ENCODE assay signal across 17 cellular contexts in the genomic region with DNA sequence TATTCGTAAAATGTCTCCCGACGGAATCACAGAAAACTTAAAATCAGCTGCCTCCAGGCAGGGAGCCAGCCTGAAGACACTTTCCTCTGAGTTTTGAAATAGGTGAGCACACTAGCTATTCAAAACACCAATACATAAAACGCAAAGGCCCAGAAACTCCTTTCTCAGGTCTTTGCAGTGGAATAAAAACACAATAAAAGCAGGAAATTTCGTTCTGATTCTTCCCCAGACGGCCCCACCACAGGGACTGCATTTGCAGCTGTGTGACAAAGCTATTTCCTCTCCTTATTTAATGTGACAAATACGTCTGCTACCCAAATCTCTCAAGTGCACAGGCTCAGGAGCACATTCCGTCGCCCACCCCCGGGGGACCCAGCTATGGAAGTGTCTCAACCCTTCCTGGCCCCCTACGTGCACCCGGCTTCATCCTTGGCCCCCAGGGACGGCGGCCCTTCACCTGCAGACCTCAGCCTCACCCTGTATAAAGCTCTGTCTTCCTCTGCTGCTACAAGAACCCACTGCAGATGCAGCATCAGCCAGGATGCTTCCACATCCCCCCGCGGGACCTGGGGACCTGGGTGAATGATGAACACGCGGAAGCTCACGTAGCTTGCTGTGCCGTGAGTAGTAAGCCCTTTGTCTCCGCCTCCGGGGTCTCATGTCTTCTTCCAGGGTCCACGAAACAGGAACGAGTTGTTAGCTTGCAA. TPM values are rescaled to one million over a fixed set of nuclear protein-coding genes. Genes with fewer than 3 reads are reported as not detected.
A peak's percentile ranks its signal among the peaks of the same experiment; 100 is the strongest.
DNase-seq lines count a peak whose midpoint lies in the region; ATAC-seq and TF ChIP-seq lines count a peak whose summit lies in the region.
"Had no signal": no experiment of that assay in that cellular context is flagged by ENCODE, and none has a peak within 500 bp of the region (broad histone marks: within the 10 kb centered on the region; RNA-seq: fewer than 3 reads in every experiment).

No MANE protein-coding gene starts in this region.

- intact Hi-C loops in activated T-helper 2 cell treated with anti-CD3 and anti-CD28 coated beads, Interferon-gamma antibody, Interleukin-2, Interleukin-4, amounts not matched to agents 10 μg/mL and 5 μg/mL and 100 μg/mL, durations not matched to agents 14 hours and 24 hours and 36 hours (cut with micrococcal nuclease) = no loop called here
- intact Hi-C loops in right lobe of liver (cut with DNase I) = no loop called here

- H3K36me3 ChIP-seq in right lobe of liver = no peaks in the 10 kb centered on the region
- H3K36me3 ChIP-seq: pancreas had no signal

- H3K27me3 Mint-ChIP-seq in activated CD4-positive, alpha-beta T cell treated with anti-CD3 and anti-CD28 coated beads, Interleukin-2, amount 10 ng/mL, durations not matched to agents 7 days and 5 days = no peaks in the 10 kb centered on the region
- H3K27me3 Mint-ChIP-seq in activated T-helper 2 cell treated with anti-CD3 and anti-CD28 coated beads, Interferon-gamma antibody, Interleukin-2, Interleukin-4, amounts not matched to agents 10 μg/mL and 5 μg/mL and 100 μg/mL, durations not matched to agents 14 hours and 24 hours and 36 hours (ENCODE audit: low read depth) = no peaks in the 10 kb centered on the region
- peaks cover 54% of the 10 kb centered on the region for H3K27me3 Mint-ChIP-seq in nephron progenitor cell (ENCODE audit: low read depth, poor library complexity)

- 45% methylated on average over 20 of the region's 24 CpGs for WGBS in right lobe of liver (ENCODE audit: insufficient coverage, low coverage, low lambda C conversion rate, missing lambda C conversion rate)

- POLR2A ChIA-PET in activated CD4-positive, alpha-beta T cell treated with anti-CD3 and anti-CD28 coated beads, Interleukin-2, amount 10 ng/mL, durations not matched to agents 7 days and 5 days (lab: Charles Lee) = interaction anchor here (0.8 kb wide), 1 partner anchor 22 kb away, joined by 4 read pairs; no protein-coding TSS in a partner anchor

- TF ChIP-seq CTCF in GM13977 (IDR thresholded peaks at IDR 0.05; ENCODE audit: extremely low read depth, insufficient read depth, missing control alignments) = no peak
- no peak for TF ChIP-seq CTCF in nephron progenitor cell (IDR thresholded peaks at IDR 0.05)
- TF ChIP-seq CTCF in right lobe of liver (IDR thresholded peaks at IDR 0.05) = no peak

- peaks cover 52% of the 10 kb centered on the region for H3K36me3 Mint-ChIP-seq in activated CD4-positive, alpha-beta T cell treated with anti-CD3 and anti-CD28 coated beads, Interleukin-2, amount 10 ng/mL, durations not matched to agents 7 days and 5 days (ENCODE audit: low read depth)
- peaks cover 51% of the 10 kb centered on the region for H3K36me3 Mint-ChIP-seq in activated T-helper 2 cell treated with anti-CD3 and anti-CD28 coated beads, Interferon-gamma antibody, Interleukin-2, Interleukin-4, amounts not matched to agents 10 μg/mL and 5 μg/mL and 100 μg/mL, durations not matched to agents 14 hours and 24 hours and 36 hours (ENCODE audit: low read depth)
- H3K36me3 Mint-ChIP-seq in nephron progenitor cell (ENCODE audit: low read depth) = peaks cover 5% of the 10 kb centered on the region

- H3K4me3 Mint-ChIP-seq in activated CD4-positive, alpha-beta T cell treated with anti-CD3 and anti-CD28 coated beads, Interleukin-2, amount 10 ng/mL, durations not matched to agents 7 days and 5 days = peak overlapping the region; percentile 61
- H3K4me3 Mint-ChIP-seq in activated T-helper 2 cell treated with anti-CD3 and anti-CD28 coated beads, Interferon-gamma antibody, Interleukin-2, Interleukin-4, amounts not matched to agents 10 μg/mL and 5 μg/mL and 100 μg/mL, durations not matched to agents 14 hours and 24 hours and 36 hours (ENCODE audit: low read depth) = peak overlapping the region; percentile 47
- no peak overlapping the region for H3K4me3 Mint-ChIP-seq in nephron progenitor cell
- H3K4me3 Mint-ChIP-seq: memory B cell had no signal

- H3K9me3 ChIP-seq in right lobe of liver = no peaks in the 10 kb centered on the region
- H3K9me3 ChIP-seq: Caco-2, pancreas had no signal

- no peak for TF ChIP-seq POLR2A in right lobe of liver (IDR thresholded peaks at IDR 0.05)

- H3K27ac Mint-ChIP-seq in activated CD4-positive, alpha-beta T cell treated with anti-CD3 and anti-CD28 coated beads, Interleukin-2, amount 10 ng/mL, durations not matched to agents 7 days and 5 days = peak overlapping the region; percentile 84
- peak overlapping the region; percentile 76 for H3K27ac Mint-ChIP-seq in activated T-helper 2 cell treated with anti-CD3 and anti-CD28 coated beads, Interferon-gamma antibody, Interleukin-2, Interleukin-4, amounts not matched to agents 10 μg/mL and 5 μg/mL and 100 μg/mL, durations not matched to agents 14 hours and 24 hours and 36 hours
- H3K27ac Mint-ChIP-seq in nephron progenitor cell = peak overlapping the region; percentile 81
- H3K27ac Mint-ChIP-seq: memory B cell had no signal

- H3K4me3 ChIP-seq in right lobe of liver = no peak overlapping the region
- H3K4me3 ChIP-seq: pancreas had no signal

- no peak overlapping the region for H3K27ac ChIP-seq in right lobe of liver
- H3K27ac ChIP-seq: KMS-11, pancreas had no signal

- ATAC-seq in right lobe of liver (no peak), HG03442 (IDR thresholded peaks at IDR 0.05; ENCODE audit: unreplicated experiment) (no peak)
- ATAC-seq: pancreas had no signal

- in situ Hi-C loops in GM13977 (cut with MboI; ENCODE audit: low pct_unique_long_range_greater_than_20kb, low sequenced_read_pairs, unreplicated experiment) = no loop called here

- peaks cover 52% of the 10 kb centered on the region for H3K4me1 Mint-ChIP-seq in activated CD4-positive, alpha-beta T cell treated with anti-CD3 and anti-CD28 coated beads, Interleukin-2, amount 10 ng/mL, durations not matched to agents 7 days and 5 days
- peaks cover 44% of the 10 kb centered on the region for H3K4me1 Mint-ChIP-seq in activated T-helper 2 cell treated with anti-CD3 and anti-CD28 coated beads, Interferon-gamma antibody, Interleukin-2, Interleukin-4, amounts not matched to agents 10 μg/mL and 5 μg/mL and 100 μg/mL, durations not matched to agents 14 hours and 24 hours and 36 hours (ENCODE audit: low read depth)
- peaks cover 30% of the 10 kb centered on the region for H3K4me1 Mint-ChIP-seq in nephron progenitor cell

- H3K27me3 ChIP-seq in right lobe of liver = no peaks in the 10 kb centered on the region
- H3K27me3 ChIP-seq: pancreas had no signal

- H3K9me3 Mint-ChIP-seq in activated CD4-positive, alpha-beta T cell treated with anti-CD3 and anti-CD28 coated beads, Interleukin-2, amount 10 ng/mL, durations not matched to agents 7 days and 5 days = peaks cover 3% of the 10 kb centered on the region
- peaks cover 4% of the 10 kb centered on the region for H3K9me3 Mint-ChIP-seq in activated T-helper 2 cell treated with anti-CD3 and anti-CD28 coated beads, Interferon-gamma antibody, Interleukin-2, Interleukin-4, amounts not matched to agents 10 μg/mL and 5 μg/mL and 100 μg/mL, durations not matched to agents 14 hours and 24 hours and 36 hours
- peaks cover 22% of the 10 kb centered on the region for H3K9me3 Mint-ChIP-seq in nephron progenitor cell
- H3K9me3 Mint-ChIP-seq: memory B cell had no signal

- CTCF ChIA-PET in activated CD4-positive, alpha-beta T cell treated with anti-CD3 and anti-CD28 coated beads, Interleukin-2, amount 10 ng/mL, durations not matched to agents 7 days and 5 days (lab: Charles Lee) = interaction anchor here (1.3 to 1.5 kb wide), 3 partner anchors 11 to 82 kb away, joined by 3 to 4 read pairs (median 3); no protein-coding TSS in a partner anchor

- no peaks in the 10 kb centered on the region for H3K4me1 ChIP-seq in right lobe of liver
- H3K4me1 ChIP-seq: Caco-2, pancreas had no signal

- DNase-seq in activated CD4-positive, alpha-beta T cell treated with anti-CD3 and anti-CD28 coated beads, Interleukin-2, amount 10 ng/mL, durations not matched to agents 7 days and 5 days = no peak
- DNase-seq in activated CD4-positive, alpha-beta T cell treated with anti-CD3 and anti-CD28 coated beads for 48 hours = no peak
- DNase-seq in GM13977 (ENCODE audit: low spot score) = peak; percentile 39
- DNase-seq in activated T-helper 2 cell treated with anti-CD3 and anti-CD28 coated beads, Interferon-gamma antibody, Interleukin-2, Interleukin-4, amounts not matched to agents 10 μg/mL and 5 μg/mL and 100 μg/mL, durations not matched to agents 14 hours and 24 hours and 36 hours (ENCODE audit: low spot score) = no peak
- DNase-seq in nephron progenitor cell = no peak
- DNase-seq in HUDEP-2 (lab: John Stamatoyannopoulos, UW; ENCODE audit: unreplicated experiment in 76 of 76) = no peak
- no peak for DNase-seq in right lobe of liver
- DNase-seq: activated CD4-positive, alpha-beta T cell treated with anti-CD3 and anti-CD28 coated beads for 1 hour; Caco-2; caudate nucleus; GF-D8; NCI-H1694; NCI-H510A; pancreas had no signal

RNA-seq across cellular contexts. Expression of gene AHRR, which starts 24.9 kb away (rescaled TPM):
- total RNA-seq in activated CD4-positive, alpha-beta T cell treated with anti-CD3 and anti-CD28 coated beads, Interleukin-2, amount 10 ng/mL, durations not matched to agents 7 days and 5 days = 10 to 100 TPM; 28.3 to 34.9 TPM
- total RNA-seq in activated T-helper 2 cell treated with anti-CD3 and anti-CD28 coated beads, Interferon-gamma antibody, Interleukin-2, Interleukin-4, amounts not matched to agents 10 μg/mL and 5 μg/mL and 100 μg/mL, durations not matched to agents 14 hours and 24 hours and 36 hours = 33.3 and 34.9 TPM in 2 replicates
- under 1 TPM; 0.06 to 0.81 (median 0.43) TPM for total RNA-seq in right lobe of liver

Comparison
In these comparisons a context has a peak if more than half of its experiments do, and no peak if none do; other contexts are left out.
1. RNA of gene AHRR, which starts 24.9 kb away (total RNA-seq): 33.3 to 34.9 TPM in activated T-helper 2 cell treated with anti-CD3 and anti-CD28 coated beads, Interferon-gamma antibody, Interleukin-2, Interleukin-4, amounts not matched to agents 10 μg/mL and 5 μg/mL and 100 μg/mL, durations not matched to agents 14 hours and 24 hours and 36 hours and 28.3 to 34.9 TPM in activated CD4-positive, alpha-beta T cell treated with anti-CD3 and anti-CD28 coated beads, Interleukin-2, amount 10 ng/mL, durations not matched to agents 7 days and 5 days; 0.06 to 0.81 TPM in right lobe of liver; every median in the first group is over 10 times any median in the second.
2. Peak in every context shown above with its lines, with median percentiles within 50 percentile points of each other: H3K27ac Mint-ChIP-seq.